ENCODE assay signal across 9 cellular contexts in genomic region chr9:124285903-124286291, GRCh38. TPM values are rescaled to one million over a fixed set of nuclear protein-coding genes. Genes with fewer than 3 reads are reported as not detected.
DNase-seq lines count a peak whose midpoint lies in the region; ATAC-seq, FAIRE-seq and TF ChIP-seq lines count a peak whose summit lies in the region.
"Had no signal": no experiment of that assay in that cellular context is flagged by ENCODE, and none has a peak within 500 bp of the region (broad histone marks: within the 10 kb centered on the region; RNA-seq: fewer than 3 reads in every experiment).

No MANE protein-coding gene starts in this region.

- H3K36me3 ChIP-seq in K562 (ENCODE audit: control insufficient read depth, insufficient read depth, low read length): no peaks in the 10 kb centered on the region

- TF ChIP-seq POLR2A in K562 (conservative IDR thresholded peaks at IDR 0.05): no peak

- H3K9me3 ChIP-seq in K562 (replicated peaks; ENCODE audit: control insufficient read depth, insufficient read depth, low read depth, low read length): no peaks in the 10 kb centered on the region

- H3K27me3 ChIP-seq in K562 (ENCODE audit: control insufficient read depth in 2 of 2, insufficient read depth in 2 of 2, low read length in 2 of 2): no peaks in the 10 kb centered on the region

- 22% methylated on average over 8 of the region's 9 CpGs for WGBS in K562 (ENCODE audit: insufficient coverage, low coverage, missing lambda C conversion rate)

- peaks cover 6% of the 10 kb centered on the region for H3K36me3 Mint-ChIP-seq in memory B cell

- TF ChIP-seq CTCF in GM12865 (IDR thresholded peaks at IDR 0.05; ENCODE audit: insufficient read depth, low read depth, low read length, missing control alignments) (no peak), K562 (IDR thresholded peaks at IDR 0.05 in 2 of 3, conservative IDR thresholded peaks at IDR 0.05 in 1 of 3; ENCODE audit: insufficient read depth in 2 of 3, low read depth in 1 of 3, low read length in 3 of 3) (no peak)

- peaks cover 26 to 47% of the 10 kb centered on the region in 2 experiments for H3K4me1 ChIP-seq in K562 (replicated peaks in 1 of 2; ENCODE audit: control insufficient read depth in 2 of 2, insufficient read depth in 2 of 2, low read length in 2 of 2)

- DNase-seq in GM12865 (ENCODE audit: low read depth) (peak; percentile 94), SIG-M5 (lab: John Stamatoyannopoulos, UW) (peak; percentile 48), K562 (ENCODE audit: extremely low read depth in 1 of 4, low spot score in 3 of 4) (peak; percentile 32 to 62 (median 37)), memory B cell (ENCODE audit: low spot score in 2 of 2) (peak in 1 of 2 donors; percentile 33), HuH-7 (ENCODE audit: low spot score) (no peak), NAMALWA (ENCODE audit: low spot score) (no peak)
- peak; percentile 53 for DNase-seq in stimulated activated CD8-positive, alpha-beta memory T cell treated with anti-CD3 and anti-CD28 coated beads, Interleukin-4, amount 100 ng/mL, for 24 hours (ENCODE audit: low read depth)

- no peaks in the 10 kb centered on the region for H3K27me3 Mint-ChIP-seq in memory B cell

- H3K79me2 ChIP-seq in K562 (ENCODE audit: control insufficient read depth, insufficient read depth, low read length): 0 out of 3 replicates have a peak, but pooled peaks cover 3% of the 10 kb centered on the region

- H3K27ac Mint-ChIP-seq in memory B cell: peak overlapping the region; percentile 98

- peak overlapping the region; percentile 54 for H3K4me3 ChIP-seq in GM12865 (ENCODE audit: low read depth, low read length)
- H3K4me3 ChIP-seq in K562: no peak overlapping the region

- peak; percentile 65 for FAIRE-seq in K562 (lab: Jason Lieb, UNC)

- BruUV-seq in K562 (replicated peaks; lab: Mats Ljungman, UMichigan): no TSS peak

- CTCF ChIA-PET in K562 (lab: Yijun Ruan, JAX; ENCODE audit: low intra/inter-chr PET ratio): no interaction called here

- H2AFZ ChIP-seq in K562 (ENCODE audit: low read depth, low read length): no peak overlapping the region

- H3K9ac ChIP-seq in K562 (ENCODE audit: insufficient read depth in 1 of 2, low read depth in 2 of 2, low read length in 2 of 2): no peak overlapping the region

- H4K20me1 ChIP-seq in K562 (replicated peaks; ENCODE audit: control insufficient read depth, insufficient read depth, low read length): peaks cover 26% of the 10 kb centered on the region

- H3K9me3 Mint-ChIP-seq in memory B cell: no peaks in the 10 kb centered on the region

- H3K27ac ChIP-seq in K562 (ENCODE audit: extremely low read depth, low read depth, low read length): no peak overlapping the region
- H3K27ac ChIP-seq: VCaP had no signal

- TF ChIP-seq RAD21 in K562 (CRISPR knock-in tag; conservative IDR thresholded peaks at IDR 0.05 in 1 of 2, IDR thresholded peaks at IDR 0.05 in 1 of 2): no peak

- no peak overlapping the region for H3K4me2 ChIP-seq in K562 (ENCODE audit: insufficient read depth, low read length)

- H3K4me1 Mint-ChIP-seq in memory B cell: peaks cover 49% of the 10 kb centered on the region

- H3K9me1 ChIP-seq in K562 (ENCODE audit: control insufficient read depth, insufficient read depth, low read length): no peaks in the 10 kb centered on the region

- in situ Hi-C loops in K562 (cut with MboI): no loop called here

- ATAC-seq in HG02610 (IDR thresholded peaks at IDR 0.05; ENCODE audit: unreplicated experiment): peak; percentile 30
- peak; percentile 31; the same call in 2 of the 3 replicates for ATAC-seq in K562
- peak; percentile 33 for ATAC-seq in memory B cell (ENCODE audit: low read depth)

- intact Hi-C loops in K562 (cut with micrococcal nuclease): no loop called here

- peak; percentile 42; the same call in 1 of the 2 replicates for TF ChIP-seq EP300 in K562 (IDR thresholded peaks at IDR 0.05; ENCODE audit: low read length)

- peak overlapping the region; percentile 86 for H3K4me3 Mint-ChIP-seq in memory B cell

- POLR2A ChIA-PET in K562 (lab: Yijun Ruan, JAX): interaction anchor here (0.6 kb wide), 1 partner anchor 161 kb away, joined by 3 read pairs; no protein-coding TSS in a partner anchor

TF ChIP-seq in K562, 482 proteins besides CTCF, POLR2A, EP300 and RAD21 (continues in another document):
- peak; percentile 37 to 71; a peak in 2 of 4 replicates for TF ChIP-seq MAZ (CRISPR knock-in tag; conservative IDR thresholded peaks at IDR 0.05 in 1 of 2, IDR thresholded peaks at IDR 0.05 in 1 of 2)
- peak; percentile 60; the same call in 1 of the 2 replicates for TF ChIP-seq EGR1 (conservative IDR thresholded peaks at IDR 0.05)
- TF ChIP-seq NR2C2 (CRISPR knock-in tag; IDR thresholded peaks at IDR 0.05): no peak
- TF ChIP-seq NR2C2 (tag; IDR thresholded peaks at IDR 0.05): peak; percentile 19; the same call in 1 of the 2 replicates
- TF ChIP-seq ZFX (CRISPR knock-in tag; IDR thresholded peaks at IDR 0.05): peak; percentile 47
- peak; percentile 96 for TF ChIP-seq ZFP36 (IDR thresholded peaks at IDR 0.05; ENCODE audit: low read depth, low read length, partially characterized antibody)
- TF ChIP-seq ETV1 (tag; conservative IDR thresholded peaks at IDR 0.05; ENCODE audit: low read depth): 0 out of 2 replicates have a peak, but pooled peaks have one; percentile 11
- TF ChIP-seq TAF15 (IDR thresholded peaks at IDR 0.05; ENCODE audit: low read depth, low read length): no peak
- peak; percentile 94 for TF ChIP-seq ADNP (tag; IDR thresholded peaks at IDR 0.05)
- TF ChIP-seq SMAD4 (CRISPR knock-in tag; conservative IDR thresholded peaks at IDR 0.05): peak; percentile 63
- no peak for TF ChIP-seq U2AF1 (optimal IDR thresholded peaks at IDR 0.05; ENCODE audit: low read depth, low read length)
- no peak for TF ChIP-seq E2F3 (CRISPR knock-in tag; IDR thresholded peaks at IDR 0.05)
- TF ChIP-seq, protein P1, sequence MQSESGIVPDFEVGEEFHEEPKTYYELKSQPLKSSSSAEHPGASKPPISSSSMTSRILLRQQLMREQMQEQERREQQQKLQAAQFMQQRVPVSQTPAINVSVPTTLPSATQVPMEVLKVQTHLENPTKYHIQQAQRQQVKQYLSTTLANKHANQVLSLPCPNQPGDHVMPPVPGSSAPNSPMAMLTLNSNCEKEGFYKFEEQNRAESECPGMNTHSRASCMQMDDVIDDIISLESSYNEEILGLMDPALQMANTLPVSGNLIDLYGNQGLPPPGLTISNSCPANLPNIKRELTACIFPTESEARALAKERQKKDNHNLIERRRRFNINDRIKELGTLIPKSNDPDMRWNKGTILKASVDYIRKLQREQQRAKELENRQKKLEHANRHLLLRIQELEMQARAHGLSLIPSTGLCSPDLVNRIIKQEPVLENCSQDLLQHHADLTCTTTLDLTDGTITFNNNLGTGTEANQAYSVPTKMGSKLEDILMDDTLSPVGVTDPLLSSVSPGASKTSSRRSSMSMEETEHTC (IDR thresholded peaks at IDR 0.05): peak; percentile 92; the same call in 1 of the 2 replicates
- peak in 1 of 2 experiments; percentile 82; a peak in 2 of 4 replicates for TF ChIP-seq TEAD1 (CRISPR knock-in tag; IDR thresholded peaks at IDR 0.05)
- no peak for TF ChIP-seq ZNF184 (CRISPR knock-in tag; IDR thresholded peaks at IDR 0.05)
- peak; percentile 71 for TF ChIP-seq RBM25 (IDR thresholded peaks at IDR 0.05; ENCODE audit: low read depth, low read length, severe bottlenecking)
- TF ChIP-seq JUND (IDR thresholded peaks at IDR 0.05; ENCODE audit: borderline replicate concordance, low read depth, low read length): peak; percentile 55; the same call in 1 of the 2 replicates
- no peak for TF ChIP-seq JUND (tag; IDR thresholded peaks at IDR 0.05; ENCODE audit: borderline replicate concordance, low read depth, low read length)
- peak; percentile 68 for TF ChIP-seq BCOR (IDR thresholded peaks at IDR 0.05)
- no peak for TF ChIP-seq DMBX1 (CRISPR knock-in tag; IDR thresholded peaks at IDR 0.05; ENCODE audit: borderline replicate concordance)
- peak; percentile 63; the same call in 1 of the 2 replicates for TF ChIP-seq ZNF766 (CRISPR knock-in tag; conservative IDR thresholded peaks at IDR 0.05)
- TF ChIP-seq, protein P2, sequence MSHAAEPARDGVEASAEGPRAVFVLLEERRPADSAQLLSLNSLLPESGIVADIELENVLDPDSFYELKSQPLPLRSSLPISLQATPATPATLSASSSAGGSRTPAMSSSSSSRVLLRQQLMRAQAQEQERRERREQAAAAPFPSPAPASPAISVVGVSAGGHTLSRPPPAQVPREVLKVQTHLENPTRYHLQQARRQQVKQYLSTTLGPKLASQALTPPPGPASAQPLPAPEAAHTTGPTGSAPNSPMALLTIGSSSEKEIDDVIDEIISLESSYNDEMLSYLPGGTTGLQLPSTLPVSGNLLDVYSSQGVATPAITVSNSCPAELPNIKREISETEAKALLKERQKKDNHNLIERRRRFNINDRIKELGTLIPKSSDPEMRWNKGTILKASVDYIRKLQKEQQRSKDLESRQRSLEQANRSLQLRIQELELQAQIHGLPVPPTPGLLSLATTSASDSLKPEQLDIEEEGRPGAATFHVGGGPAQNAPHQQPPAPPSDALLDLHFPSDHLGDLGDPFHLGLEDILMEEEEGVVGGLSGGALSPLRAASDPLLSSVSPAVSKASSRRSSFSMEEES (CRISPR knock-in tag; IDR thresholded peaks at IDR 0.05): peak; percentile 63
- TF ChIP-seq BHLHE40 (IDR thresholded peaks at IDR 0.05; ENCODE audit: low read length): peak; percentile 96

RNA-seq across cellular contexts. Expression of gene NEK6, which starts 28.1 kb away (rescaled TPM):
- total RNA-seq in K562 (2011; cell fraction: chromatin; rRNA removed; ENCODE audit: low replicate concordance): 11.0 and 26.4 TPM in 2 replicates
- total RNA-seq in K562 (2011; cell fraction: nucleolus; rRNA removed): 6.4 and 7.7 TPM in 2 replicates
- total RNA-seq in K562 (2011; cell fraction: nucleoplasm; rRNA removed): 8.4 and 9.9 TPM in 2 replicates
- 8.0 and 11.4 TPM in 2 replicates for total RNA-seq in K562 (2014; rRNA removed)
- 6.1 and 6.9 TPM in 2 replicates for total RNA-seq in K562 (2014; rRNA removed; fragmentation: Illumina TruSeq; extraction: Trizol)
- 7.9 and 8.4 TPM in 2 replicates for total RNA-seq in K562 (2015; rRNA removed; fragmentation: Illumina TruSeq; extraction: Trizol)
- 19.0 and 19.7 TPM in 2 replicates for total RNA-seq in K562 (2021)
- 12.1 and 27.8 TPM in 2 replicates for polyA plus RNA-seq in K562 (2011; rRNA removed)
- 20.4 and 25.6 TPM in 2 replicates for polyA plus RNA-seq in K562 (2011; cell fraction: cytosol; rRNA removed)
- 13.6 and 24.6 TPM in 2 replicates for polyA plus RNA-seq in K562 (2011; cell fraction: nucleus; rRNA removed)
- polyA plus RNA-seq in K562 (2012): 8.5 and 12.5 TPM in 2 replicates
- 12.5 and 12.9 TPM in 2 replicates for polyA plus RNA-seq in K562 (2014; fragmentation: Illumina TruSeq; extraction: Trizol)
- 1 to 10 TPM; 3.1 to 3.5 TPM for polyA plus RNA-seq in K562 (2014; fragmentation: Nextera tagmentation; extraction: Ambion mirVana)
- 9.5 and 13.1 TPM in 2 replicates for polyA plus RNA-seq in K562 (2014; rRNA removed)
- polyA minus RNA-seq in K562 (2011; rRNA and poly(A)+ RNA removed): 24.9 and 49.3 TPM in 2 replicates
- 10.0 and 18.9 TPM in 2 replicates for polyA minus RNA-seq in K562 (2011; cell fraction: cytosol; rRNA and poly(A)+ RNA removed)
- 4.8 and 27.3 TPM in 2 replicates for polyA minus RNA-seq in K562 (2011; cell fraction: nucleus; rRNA and poly(A)+ RNA removed)

Comparison
In these comparisons a context has a peak if more than half of its experiments do, and no peak if none do; other contexts are left out.
1. DNase-seq: peak in GM12865 (single experiment), SIG-M5 (single experiment), K562 (4 of 4) and stimulated activated CD8-positive, alpha-beta memory T cell treated with anti-CD3 and anti-CD28 coated beads, Interleukin-4, amount 100 ng/mL, for 24 hours (single experiment); none in HuH-7 (single experiment) and NAMALWA (single experiment).
2. Peak in every context shown above with its lines, with median percentiles within 50 percentile points of each other: ATAC-seq.